ENCODE assay signal across 19 cellular contexts in genomic region chr4:28463184-28463690, GRCh38.
DNase-seq lines count a peak whose midpoint lies in the region; FAIRE-seq and TF ChIP-seq lines count a peak whose summit lies in the region.
"Had no signal": no experiment of that assay in that cellular context is flagged by ENCODE, and none has a peak within 500 bp of the region (broad histone marks: within the 10 kb centered on the region; RNA-seq: fewer than 3 reads in every experiment).

No MANE protein-coding gene starts in this region.

- H3K4me3 Mint-ChIP-seq in MCF 10A (ENCODE audit: unreplicated experiment), result no peak overlapping the region

- H3K4me2 ChIP-seq in mammary epithelial cell (ENCODE audit: insufficient read depth, low read depth, low read length) (no peak overlapping the region), keratinocyte (ENCODE audit: control insufficient read depth, extremely low read depth, insufficient read depth, low read depth, low read length) (no peak overlapping the region)
- H3K4me2 ChIP-seq: KMS-11 had no signal

- no peaks in the 10 kb centered on the region for H3K36me3 Mint-ChIP-seq in MCF 10A (ENCODE audit: insufficient read depth, unreplicated experiment)

- no peak overlapping the region for H3K27ac Mint-ChIP-seq in MCF 10A (ENCODE audit: low read depth, unreplicated experiment)

- CTCF ChIA-PET in mammary epithelial cell (lab: Charles Lee; ENCODE audit: low non-redundant PET), result interaction anchor here (0.6 kb wide), 1 partner anchor 283 kb away, joined by 3 read pairs; no protein-coding TSS in a partner anchor
- CTCF ChIA-PET in MCF 10A (lab: Yijun Ruan, JAX), result interaction anchor here (0.5 to 1.3 kb wide), 3 partner anchors 20 to 1156 kb away, joined by 3 to 4 read pairs (median 3); no protein-coding TSS in a partner anchor

- no peaks in the 10 kb centered on the region for H3K4me1 Mint-ChIP-seq in MCF 10A (ENCODE audit: insufficient read depth, unreplicated experiment)

- no peak for DNase-seq in mammary epithelial cell
- no peak for DNase-seq in MCF 10A (ENCODE audit: unreplicated experiment)
- peak; percentile 36 for DNase-seq in adipocyte (ENCODE audit: low read depth)
- no peak for DNase-seq in keratinocyte (ENCODE audit: low read depth, low spot score)
- peak; percentile 48 for DNase-seq in stromal cell of bone marrow (ENCODE audit: low read depth)
- no peak for DNase-seq in medulla oblongata (ENCODE audit: extremely low spot score)
- no peak for DNase-seq in GDM1 (lab: John Stamatoyannopoulos, UW)
- no peak for DNase-seq in epidermal melanocyte (ENCODE audit: insufficient read length, low spot score)
- DNase-seq: AML-193, MG63, NCI-H1092 treated with DMSO at 0.1 percent for 48 hours, NCI-H1694, NCI-H2107, NCI-H226, NCI-H748 treated with DMSO at 0.1 percent for 48 hours, SHP77 treated with DMSO at 0.1 percent for 48 hours had no signal

- 67% methylated on average over 3 of the region's 3 CpGs for WGBS in mammary epithelial cell (ENCODE audit: low coverage, missing lambda C conversion rate)

- H3K9me3 Mint-ChIP-seq in MCF 10A (ENCODE audit: unreplicated experiment), result no peaks in the 10 kb centered on the region

- H3K36me3 ChIP-seq in mammary epithelial cell (ENCODE audit: insufficient read depth, low read length) (no peaks in the 10 kb centered on the region), adipocyte (ENCODE audit: control insufficient read depth, insufficient read depth, low read length, severe bottlenecking) (no peaks in the 10 kb centered on the region), keratinocyte (ENCODE audit: control insufficient read depth in 2 of 2, extremely low read depth in 1 of 2, insufficient read depth in 2 of 2, low read length in 2 of 2) (no peaks in the 10 kb centered on the region)
- H3K36me3 ChIP-seq: MG63 had no signal

- no TSS peak for BruUV-seq in mammary epithelial cell (replicated peaks; lab: Mats Ljungman, UMichigan)
- BruUV-seq in MCF 10A (replicated peaks; lab: Mats Ljungman, UMichigan), result no TSS peak

- no peaks in the 10 kb centered on the region for H3K9me1 ChIP-seq in keratinocyte (ENCODE audit: control insufficient read depth, extremely low read depth, insufficient read depth, low read length)

- intact Hi-C loops in mammary epithelial cell (cut with micrococcal nuclease) (no loop called here), MCF 10A (cut with micrococcal nuclease) (no loop called here)

- TF ChIP-seq CTCF in mammary epithelial cell (conservative IDR thresholded peaks at IDR 0.05 in 1 of 2, IDR thresholded peaks at IDR 0.05 in 1 of 2; ENCODE audit: extremely low read depth in 1 of 2, insufficient read depth in 1 of 2, low read depth in 1 of 2, low read length in 2 of 2) (no peak), MCF 10A (IDR thresholded peaks at IDR 0.05; ENCODE audit: unreplicated experiment) (no peak), keratinocyte (optimal IDR thresholded peaks at IDR 0.05 in 1 of 3, IDR thresholded peaks at IDR 0.05 in 1 of 3, conservative IDR thresholded peaks at IDR 0.05 in 1 of 3; ENCODE audit: extremely low read depth in 1 of 3, insufficient read depth in 2 of 3, low read length in 3 of 3) (no peak)

- no peaks in the 10 kb centered on the region for H3K9me3 ChIP-seq in mammary epithelial cell (replicated peaks; ENCODE audit: insufficient read depth, low read length)
- H3K9me3 ChIP-seq in adipocyte (ENCODE audit: control insufficient read depth, low read length), result no peaks in the 10 kb centered on the region
- no peaks in the 10 kb centered on the region for H3K9me3 ChIP-seq in keratinocyte (ENCODE audit: control insufficient read depth, low read depth, low read length)
- H3K9me3 ChIP-seq: MG63 had no signal

- no peaks in the 10 kb centered on the region for H3K27me3 Mint-ChIP-seq in MCF 10A (ENCODE audit: insufficient read depth, unreplicated experiment)

- H3K27me3 ChIP-seq in mammary epithelial cell (ENCODE audit: insufficient read depth, low read length), result no peaks in the 10 kb centered on the region
- no peaks in the 10 kb centered on the region for H3K27me3 ChIP-seq in adipocyte (replicated peaks; ENCODE audit: control insufficient read depth, insufficient read depth, low read length)
- H3K27me3 ChIP-seq in keratinocyte (ENCODE audit: control insufficient read depth, extremely low read depth, insufficient read depth, low read length), result no peaks in the 10 kb centered on the region
- H3K27me3 ChIP-seq: MG63 had no signal

- H3K27ac ChIP-seq in mammary epithelial cell (ENCODE audit: insufficient read depth, low read depth, low read length) (no peak overlapping the region), keratinocyte (ENCODE audit: control insufficient read depth, insufficient read depth, low read length) (no peak overlapping the region)
- H3K27ac ChIP-seq: KMS-11 had no signal

- no peak overlapping the region for H3K4me3 ChIP-seq in mammary epithelial cell (replicated peaks in 1 of 3; ENCODE audit: insufficient read depth in 1 of 3, low read depth in 2 of 3, low read length in 3 of 3)
- no peak overlapping the region for H3K4me3 ChIP-seq in adipocyte (ENCODE audit: low read length)
- H3K4me3 ChIP-seq in keratinocyte (ENCODE audit: control insufficient read depth in 2 of 3, extremely low read depth in 1 of 3, insufficient read depth in 2 of 3, low read depth in 1 of 3, low read length in 3 of 3), result no peak overlapping the region
- H3K4me3 ChIP-seq: GM12878, MG63 had no signal

- no peak for FAIRE-seq in keratinocyte (lab: Jason Lieb, UNC)
- FAIRE-seq: GM12878, H54 had no signal

- H3K79me2 ChIP-seq in mammary epithelial cell (ENCODE audit: insufficient read depth, low read length), result no peaks in the 10 kb centered on the region
- H3K79me2 ChIP-seq in keratinocyte (ENCODE audit: control insufficient read depth, insufficient read depth, low read length), result no peaks in the 10 kb centered on the region

- H2AFZ ChIP-seq in mammary epithelial cell (ENCODE audit: low read depth, low read length), result peak overlapping the region; percentile 84
- peak overlapping the region; percentile 39 for H2AFZ ChIP-seq in keratinocyte (ENCODE audit: control insufficient read depth, low read length)

- dilution Hi-C loops in mammary epithelial cell (cut with HindIII; ENCODE audit: low sequenced_read_pairs), result no loop called here
- dilution Hi-C loops in keratinocyte (cut with MboI; ENCODE audit: extremely low pct_ligation_motif_present, low sequenced_read_pairs), result no loop called here

- POLR2A ChIA-PET in MCF 10A (lab: Yijun Ruan, JAX), result no interaction called here

- H3K9ac ChIP-seq in mammary epithelial cell (ENCODE audit: insufficient read depth, low read length), result no peak overlapping the region
- no peak overlapping the region for H3K9ac ChIP-seq in adipocyte (ENCODE audit: low read length)
- no peak overlapping the region for H3K9ac ChIP-seq in keratinocyte (ENCODE audit: control insufficient read depth, extremely low read depth, insufficient read depth, low read length)
- H3K9ac ChIP-seq: KMS-11 had no signal

- H3K4me1 ChIP-seq in mammary epithelial cell (ENCODE audit: insufficient read depth, low read length), result no peaks in the 10 kb centered on the region
- peaks cover 2% of the 10 kb centered on the region for H3K4me1 ChIP-seq in adipocyte (ENCODE audit: control insufficient read depth, insufficient read depth, low read length)
- H3K4me1 ChIP-seq in keratinocyte (ENCODE audit: control insufficient read depth, extremely low read depth, insufficient read depth, low read length), result no peaks in the 10 kb centered on the region

- H4K20me1 ChIP-seq in mammary epithelial cell (ENCODE audit: insufficient read depth, low read length), result no peaks in the 10 kb centered on the region
- H4K20me1 ChIP-seq in keratinocyte (ENCODE audit: control insufficient read depth, extremely low read depth, insufficient read depth, low read length), result no peaks in the 10 kb centered on the region

- in situ Hi-C loops in mammary epithelial cell (cut with MboI; ENCODE audit: low sequenced_read_pairs in 2 of 2), result no loop called here

Comparison
In these comparisons a context has a peak if more than half of its experiments do, and no peak if none do; other contexts are left out.
1. DNase-seq: peak in adipocyte (single experiment) and stromal cell of bone marrow (single experiment); none in mammary epithelial cell (single experiment), MCF 10A (single experiment), keratinocyte (single experiment), medulla oblongata (single experiment), GDM1 (single experiment) and epidermal melanocyte (single experiment).